Comparison of ENCODE assay signal across 9 cellular contexts in the genomic region with DNA sequence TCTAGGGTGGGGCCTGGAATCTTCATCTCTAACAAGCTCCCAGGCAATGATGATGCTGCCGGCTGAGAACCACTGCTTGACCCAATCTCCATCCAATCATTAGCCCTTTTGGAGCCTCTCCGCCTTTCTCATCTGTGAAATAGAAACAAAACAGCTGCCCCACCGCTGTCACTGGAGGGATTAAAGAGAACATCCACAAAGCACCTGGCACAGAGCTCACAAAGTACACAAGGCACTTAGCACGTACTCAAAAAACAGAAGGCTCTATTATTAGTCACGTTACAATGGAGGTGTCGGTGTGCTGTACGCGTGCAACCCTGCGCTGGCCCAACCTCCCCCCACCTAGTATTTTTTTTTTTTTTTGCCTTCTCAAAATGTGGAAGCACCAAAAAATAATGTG.
A peak's percentile ranks its signal among the peaks of the same experiment; 100 is the strongest.
DNase-seq lines count a peak whose midpoint lies in the region; ATAC-seq and TF ChIP-seq lines count a peak whose summit lies in the region.
"Had no signal": no experiment of that assay in that cellular context is flagged by ENCODE, and none has a peak within 500 bp of the region (broad histone marks: within the 10 kb centered on the region; RNA-seq: fewer than 3 reads in every experiment).

No MANE protein-coding gene starts in this region.

- in situ Hi-C loops in gastrocnemius medialis (cut with MboI; ENCODE audit: low sequenced_read_pairs in 4 of 4), result loop anchor here (10.0 to 25.0 kb wide), 7 partner anchors 121 to 699 kb away; no protein-coding TSS in a partner anchor

- H3K27ac ChIP-seq in gastrocnemius medialis (no peak overlapping the region), tibial nerve (no peak overlapping the region), WERI-Rb-1 (no peak overlapping the region)
- H3K27ac ChIP-seq: SJSA1, thoracic aorta had no signal

- DNase-seq in NCI-H1105 (lab: John Stamatoyannopoulos, UW) (peak; percentile 99), NCI-H2196 (lab: John Stamatoyannopoulos, UW; ENCODE audit: unreplicated experiment) (peak; percentile 43), SW480 (ENCODE audit: low spot score) (peak; percentile 13), gastrocnemius medialis (no peak), tibial nerve (ENCODE audit: low spot score in 2 of 2) (no peak), WERI-Rb-1 (no peak), HuH-7 (ENCODE audit: low spot score) (no peak)

- no peaks in the 10 kb centered on the region for H3K36me3 ChIP-seq in gastrocnemius medialis
- no peaks in the 10 kb centered on the region for H3K36me3 ChIP-seq in tibial nerve
- H3K36me3 ChIP-seq in WERI-Rb-1, result no peaks in the 10 kb centered on the region
- H3K36me3 ChIP-seq: SJSA1, thoracic aorta had no signal

- 68 to 79% methylated on average over 9 of the region's 9 CpGs for WGBS in tibial nerve, 2 donors

- H3K4me3 ChIP-seq in gastrocnemius medialis, result no peak overlapping the region
- H3K4me3 ChIP-seq in tibial nerve, result no peak overlapping the region
- no peak overlapping the region for H3K4me3 ChIP-seq in WERI-Rb-1 (ENCODE audit: low read depth, low read length)
- H3K4me3 ChIP-seq: SJSA1, thoracic aorta had no signal

- no peaks in the 10 kb centered on the region for H3K27me3 ChIP-seq in gastrocnemius medialis
- H3K27me3 ChIP-seq in tibial nerve, result no peaks in the 10 kb centered on the region
- no peaks in the 10 kb centered on the region for H3K27me3 ChIP-seq in WERI-Rb-1 (ENCODE audit: insufficient read depth, low read depth, severe bottlenecking)
- H3K27me3 ChIP-seq: SJSA1 had no signal

- H3K9me3 ChIP-seq in gastrocnemius medialis (no peaks in the 10 kb centered on the region), tibial nerve (peaks cover 0 to 10% (median 0%) of the 10 kb centered on the region in 4 donors), WERI-Rb-1 (ENCODE audit: severe bottlenecking) (no peaks in the 10 kb centered on the region)
- H3K9me3 ChIP-seq: thoracic aorta had no signal

- peak; percentile 29 to 68 for ATAC-seq in gastrocnemius medialis

- TF ChIP-seq POLR2A in gastrocnemius medialis (IDR thresholded peaks at IDR 0.05), result no peak
- TF ChIP-seq POLR2A in tibial nerve (IDR thresholded peaks at IDR 0.05), result no peak

- peaks cover 3 to 10% of the 10 kb centered on the region in 2 donors for H3K4me1 ChIP-seq in gastrocnemius medialis
- peaks cover 0 to 8% (median 0%) of the 10 kb centered on the region in 4 donors for H3K4me1 ChIP-seq in tibial nerve
- H3K4me1 ChIP-seq: SJSA1 had no signal

- TF ChIP-seq EP300 in tibial nerve (IDR thresholded peaks at IDR 0.05), result no peak

- intact Hi-C loops in gastrocnemius medialis (cut with DNase I; ENCODE audit: low total_unique reads), result loop anchor here (1.0 to 10.0 kb wide), 7 partner anchors 124 to 1236 kb away; a partner anchor contains a TSS

- no peak for TF ChIP-seq CTCF in gastrocnemius medialis (IDR thresholded peaks at IDR 0.05 in 4 of 5, conservative IDR thresholded peaks at IDR 0.05 in 1 of 5)
- no peak for TF ChIP-seq CTCF in tibial nerve (IDR thresholded peaks at IDR 0.05)
- TF ChIP-seq CTCF in WERI-Rb-1 (IDR thresholded peaks at IDR 0.05; ENCODE audit: low read depth, low read length), result no peak

Comparison
In these comparisons a context has a peak if more than half of its experiments do, and no peak if none do; other contexts are left out.
1. DNase-seq: peak in NCI-H1105 (single experiment), NCI-H2196 (single experiment) and SW480 (single experiment); none in gastrocnemius medialis (0 of 2), tibial nerve (0 of 2), WERI-Rb-1 (single experiment) and HuH-7 (single experiment).